Comparison of ENCODE assay signal across 19 cellular contexts in the genomic region with DNA sequence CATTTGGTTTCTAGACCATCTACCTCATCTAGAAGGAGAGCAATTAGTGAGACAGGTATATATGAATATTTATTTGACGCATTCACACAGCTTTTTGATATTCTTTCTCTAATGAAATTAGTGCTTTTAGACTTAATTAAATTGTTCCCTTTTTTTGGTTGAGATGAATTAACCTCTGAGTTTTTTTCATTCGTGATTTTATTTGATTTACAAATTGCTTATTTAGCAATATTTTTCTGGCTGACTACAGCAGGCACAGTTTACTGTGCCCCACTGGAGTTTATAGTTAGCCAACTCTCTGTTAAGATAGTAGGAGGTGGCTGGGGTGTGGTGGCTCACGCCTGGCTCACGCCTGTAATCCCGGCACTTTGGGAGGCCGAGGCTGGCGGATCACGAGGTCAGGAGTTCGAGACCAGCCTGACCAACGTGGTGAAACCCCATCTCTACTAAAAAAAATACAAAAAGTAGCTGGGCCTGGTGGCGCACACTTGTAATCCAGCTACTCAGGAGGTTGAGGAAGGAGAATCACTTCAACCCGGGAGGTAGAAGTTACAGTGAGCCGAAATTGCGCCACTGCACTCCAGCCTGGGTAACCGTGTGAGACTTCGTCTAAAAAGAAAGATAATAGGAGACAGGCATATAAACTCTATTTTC. TPM values are rescaled to one million over a fixed set of nuclear protein-coding genes. Genes with fewer than 3 reads are reported as not detected.
DNase-seq lines count a peak whose midpoint lies in the region; ATAC-seq, FAIRE-seq and TF ChIP-seq lines count a peak whose summit lies in the region.
"Had no signal": no experiment of that assay in that cellular context is flagged by ENCODE, and none has a peak within 500 bp of the region (broad histone marks: within the 10 kb centered on the region; RNA-seq: fewer than 3 reads in every experiment).

No MANE protein-coding gene starts in this region.

- H3K4me1 ChIP-seq in IMR-90 (ENCODE audit: control insufficient read depth, insufficient read depth, low read length) (peaks cover 6% of the 10 kb centered on the region; the same call in 1 of the 2 replicates), K562 (replicated peaks in 1 of 2; ENCODE audit: control insufficient read depth in 2 of 2, insufficient read depth in 2 of 2, low read length in 2 of 2) (no peaks in the 10 kb centered on the region), smooth muscle cell (ENCODE audit: low read depth) (peaks cover 4% of the 10 kb centered on the region)
- no peaks in the 10 kb centered on the region for H3K4me1 ChIP-seq in CD8-positive, alpha-beta T cell (ENCODE audit: insufficient read depth, low read length)

- no peak overlapping the region for H2BK120ac ChIP-seq in IMR-90 (ENCODE audit: low read depth, low read length)

- H3K79me2 ChIP-seq in K562 (ENCODE audit: control insufficient read depth, insufficient read depth, low read length) (peaks cover 20% of the 10 kb centered on the region; the same call in 2 of the 3 replicates), smooth muscle cell (ENCODE audit: low read depth) (peaks cover 19% of the 10 kb centered on the region)

- no peaks in the 10 kb centered on the region for H3K9me3 Mint-ChIP-seq in activated T-cell treated with anti-CD3 and anti-CD28 coated beads, Interleukin-2, amount 50 U/mL, for 72 hours
- H3K9me3 Mint-ChIP-seq in CD8-positive, alpha-beta T cell: no peaks in the 10 kb centered on the region

- no peak overlapping the region for H2BK5ac ChIP-seq in IMR-90 (ENCODE audit: low read depth, low read length, poor library complexity, severe bottlenecking)

- H3F3A ChIP-seq in smooth muscle cell (ENCODE audit: low read depth): peaks cover 23% of the 10 kb centered on the region

- no peak overlapping the region for H4K91ac ChIP-seq in IMR-90 (ENCODE audit: insufficient read depth, low read depth, low read length)

- H3K23ac ChIP-seq in IMR-90 (ENCODE audit: low read depth, low read length): no peak overlapping the region

- BruUV-seq in IMR-90 (replicated peaks; lab: Mats Ljungman, UMichigan) (no TSS peak), K562 (replicated peaks; lab: Mats Ljungman, UMichigan) (no TSS peak)

- H4K8ac ChIP-seq in IMR-90 (ENCODE audit: low read depth in 2 of 2, low read length in 2 of 2): peak overlapping the region in 1 of 2 experiments; percentile 33; a peak in 1 of 4 replicates

- no peak overlapping the region for H3K4ac ChIP-seq in IMR-90 (ENCODE audit: low read depth, low read length)

- no peak overlapping the region for H3K9ac ChIP-seq in IMR-90 (ENCODE audit: low read depth, low read length)
- H3K9ac ChIP-seq in K562 (ENCODE audit: insufficient read depth in 1 of 2, low read depth in 2 of 2, low read length in 2 of 2): no peak overlapping the region
- no peak overlapping the region for H3K9ac ChIP-seq in smooth muscle cell (ENCODE audit: low read depth)
- H3K9ac ChIP-seq: KMS-11 had no signal

- H3K36me3 ChIP-seq in IMR-90 (ENCODE audit: control insufficient read depth, insufficient read depth, low read length) (peaks cover 50% of the 10 kb centered on the region), K562 (ENCODE audit: control insufficient read depth, insufficient read depth, low read length) (peaks cover 91% of the 10 kb centered on the region), smooth muscle cell (ENCODE audit: low read depth) (peaks cover 54% of the 10 kb centered on the region)
- peaks cover 34% of the 10 kb centered on the region for H3K36me3 ChIP-seq in CD8-positive, alpha-beta T cell (ENCODE audit: insufficient read depth, low read length)

- H2AK5ac ChIP-seq in IMR-90 (ENCODE audit: low read depth, low read length): no peak overlapping the region

- no peak for FAIRE-seq in K562 (lab: Jason Lieb, UNC)
- FAIRE-seq: A204.1, GM12878 had no signal

- POLR2A ChIA-PET in IMR-90 (lab: Charles Lee; ENCODE audit: unreplicated experiment): no interaction called here
- POLR2A ChIA-PET in K562 (lab: Yijun Ruan, JAX): interaction anchor here (0.8 kb wide), 1 partner anchor 332 kb away, joined by 3 read pairs; no protein-coding TSS in a partner anchor
- POLR2A ChIA-PET in CD8-positive, alpha-beta T cell (lab: Charles Lee): no interaction called here

- H3K56ac ChIP-seq in IMR-90 (ENCODE audit: extremely low read depth, insufficient read depth, low read length): no peak overlapping the region

- intact Hi-C loops in IMR-90 (cut with micrococcal nuclease): no loop called here
- intact Hi-C loops in K562 (cut with micrococcal nuclease): no loop called here
- intact Hi-C loops in head of caudate nucleus (cut with DNase I): loop anchor here (10.0 kb wide), 1 partner anchor 330 kb away; no protein-coding TSS in a partner anchor
- intact Hi-C loops in CD8-positive, alpha-beta T cell (cut with DNase I, micrococcal nuclease): loop anchor here in 1 of 2 experiments (10.0 kb wide), 1 partner anchor 540 kb away; no protein-coding TSS in a partner anchor

- no peak overlapping the region for H3K4me3 ChIP-seq in IMR-90 (ENCODE audit: insufficient read depth, low read depth, low read length)
- H3K4me3 ChIP-seq in K562: no peak overlapping the region
- no peak overlapping the region for H3K4me3 ChIP-seq in smooth muscle cell
- no peak overlapping the region for H3K4me3 ChIP-seq in CD8-positive, alpha-beta T cell (ENCODE audit: low read depth, low read length)
- H3K4me3 ChIP-seq: BLaER1 treated with 17β-estradiol and CSF1 and Interleukin-3, amounts not matched to agents 10 nM and 100 nM; GM12878; PC-9 had no signal

- no peak overlapping the region for H4K5ac ChIP-seq in IMR-90 (ENCODE audit: low read depth, low read length)

- peaks cover 4% of the 10 kb centered on the region for H3K9me1 ChIP-seq in IMR-90 (ENCODE audit: insufficient read depth, low read length)
- no peaks in the 10 kb centered on the region for H3K9me1 ChIP-seq in K562 (ENCODE audit: control insufficient read depth, insufficient read depth, low read length)

- dilution Hi-C loops in IMR-90 (cut with HindIII; ENCODE audit: low sequenced_read_pairs, unreplicated experiment): no loop called here

- peaks cover 17 to 66% of the 10 kb centered on the region in 2 donors for H3K36me3 Mint-ChIP-seq in activated T-cell treated with anti-CD3 and anti-CD28 coated beads, Interleukin-2, amount 50 U/mL, for 72 hours (ENCODE audit: insufficient read depth in 2 of 2)
- H3K36me3 Mint-ChIP-seq in CD8-positive, alpha-beta T cell: peaks cover 73% of the 10 kb centered on the region

- TF ChIP-seq POLR2A in IMR-90 (IDR thresholded peaks at IDR 0.05; ENCODE audit: low read depth, low read length) (no peak), K562 (conservative IDR thresholded peaks at IDR 0.05) (no peak)

- H3K9me3 ChIP-seq in IMR-90 (ENCODE audit: control insufficient read depth, insufficient read depth, low read length) (no peaks in the 10 kb centered on the region), K562 (replicated peaks; ENCODE audit: control insufficient read depth, insufficient read depth, low read depth, low read length) (no peaks in the 10 kb centered on the region), smooth muscle cell (replicated peaks; ENCODE audit: low read depth) (no peaks in the 10 kb centered on the region)
- no peaks in the 10 kb centered on the region for H3K9me3 ChIP-seq in CD8-positive, alpha-beta T cell (ENCODE audit: low read length)
- H3K9me3 ChIP-seq: BLaER1 treated with 17β-estradiol and CSF1 and Interleukin-3, amounts not matched to agents 10 nM and 100 nM had no signal

- H3K4me2 ChIP-seq in IMR-90 (ENCODE audit: low read depth, low read length): no peak overlapping the region
- H3K4me2 ChIP-seq in K562 (ENCODE audit: insufficient read depth, low read length): no peak overlapping the region
- no peak overlapping the region for H3K4me2 ChIP-seq in smooth muscle cell
- H3K4me2 ChIP-seq: KMS-11, PC-9 had no signal

- H2AFZ ChIP-seq in IMR-90 (replicated peaks; ENCODE audit: low read length, poor library complexity) (no peak overlapping the region), K562 (ENCODE audit: low read depth, low read length) (no peak overlapping the region), smooth muscle cell (ENCODE audit: low read depth) (no peak overlapping the region)
- H2AFZ ChIP-seq: PC-9 had no signal

- H3K79me1 ChIP-seq in IMR-90 (ENCODE audit: low read depth in 1 of 2, low read length in 2 of 2): peaks cover 26 to 29% of the 10 kb centered on the region in 2 experiments

- H3K4me1 Mint-ChIP-seq in activated T-cell treated with anti-CD3 and anti-CD28 coated beads, Interleukin-2, amount 50 U/mL, for 72 hours (ENCODE audit: low read depth): peaks cover 48% of the 10 kb centered on the region
- H3K4me1 Mint-ChIP-seq in CD8-positive, alpha-beta T cell (ENCODE audit: low read depth): peaks cover 15% of the 10 kb centered on the region

- TF ChIP-seq EP300 in K562 (IDR thresholded peaks at IDR 0.05; ENCODE audit: low read length): no peak

- TF ChIP-seq CTCF in IMR-90 (conservative IDR thresholded peaks at IDR 0.05; ENCODE audit: low read depth, low read length) (no peak), K562 (IDR thresholded peaks at IDR 0.05 in 2 of 3, conservative IDR thresholded peaks at IDR 0.05 in 1 of 3; ENCODE audit: insufficient read depth in 2 of 3, low read depth in 1 of 3, low read length in 3 of 3) (no peak), smooth muscle cell (IDR thresholded peaks at IDR 0.05; ENCODE audit: borderline replicate concordance, insufficient read depth, poor library complexity, severe bottlenecking) (no peak)
- no peak for TF ChIP-seq CTCF in CD8-positive, alpha-beta T cell (IDR thresholded peaks at IDR 0.05)

- TF ChIP-seq RAD21 in IMR-90 (IDR thresholded peaks at IDR 0.05; ENCODE audit: low read length): no peak
- no peak for TF ChIP-seq RAD21 in K562 (CRISPR knock-in tag; conservative IDR thresholded peaks at IDR 0.05 in 1 of 2, IDR thresholded peaks at IDR 0.05 in 1 of 2)

- H2AK9ac ChIP-seq in IMR-90 (replicated peaks; ENCODE audit: low read depth, low read length, poor library complexity): no peak overlapping the region

- peak overlapping the region; percentile 46 for H3K27ac Mint-ChIP-seq in activated T-cell treated with anti-CD3 and anti-CD28 coated beads, Interleukin-2, amount 50 U/mL, for 72 hours
- no peak overlapping the region for H3K27ac Mint-ChIP-seq in CD8-positive, alpha-beta T cell

- H3K14ac ChIP-seq in IMR-90 (replicated peaks; ENCODE audit: low read depth, low read length): no peak overlapping the region

- H3K27me3 ChIP-seq in IMR-90 (ENCODE audit: control insufficient read depth, insufficient read depth, low read length): no peaks in the 10 kb centered on the region
- no peaks in the 10 kb centered on the region for H3K27me3 ChIP-seq in K562 (ENCODE audit: control insufficient read depth in 2 of 2, insufficient read depth in 2 of 2, low read length in 2 of 2)
- no peaks in the 10 kb centered on the region for H3K27me3 ChIP-seq in smooth muscle cell (ENCODE audit: low read depth)
- no peaks in the 10 kb centered on the region for H3K27me3 ChIP-seq in CD8-positive, alpha-beta T cell (ENCODE audit: insufficient read depth, low read length)
- H3K27me3 ChIP-seq: BLaER1 treated with 17β-estradiol and CSF1 and Interleukin-3, amounts not matched to agents 10 nM and 100 nM had no signal

- H3K27ac ChIP-seq in IMR-90 (ENCODE audit: insufficient read depth, low read length) (no peak overlapping the region), K562 (ENCODE audit: extremely low read depth, low read depth, low read length) (no peak overlapping the region), smooth muscle cell (ENCODE audit: low read depth) (peak overlapping the region; percentile 25)
- H3K27ac ChIP-seq in CD8-positive, alpha-beta T cell (ENCODE audit: low read depth, low read length): no peak overlapping the region
- H3K27ac ChIP-seq: KMS-11, PC-9 had no signal

- ATAC-seq in activated T-cell treated with anti-CD3 and anti-CD28 coated beads, Interleukin-2, amount 50 U/mL, for 72 hours (replicated peaks in 1 of 2): no peak
- ATAC-seq in IMR-90 (ENCODE audit: low read depth): no peak
- ATAC-seq in K562: no peak
- no peak for ATAC-seq in CD8-positive, alpha-beta T cell
- ATAC-seq: GM12878 had no signal

- H3K4me3 Mint-ChIP-seq in activated T-cell treated with anti-CD3 and anti-CD28 coated beads, Interleukin-2, amount 50 U/mL, for 72 hours: no peak overlapping the region
- no peak overlapping the region for H3K4me3 Mint-ChIP-seq in CD8-positive, alpha-beta T cell

- no peaks in the 10 kb centered on the region for H3K27me3 Mint-ChIP-seq in activated T-cell treated with anti-CD3 and anti-CD28 coated beads, Interleukin-2, amount 50 U/mL, for 72 hours (ENCODE audit: low read depth)
- H3K27me3 Mint-ChIP-seq in CD8-positive, alpha-beta T cell (ENCODE audit: low read depth): no peaks in the 10 kb centered on the region

- CTCF ChIA-PET in IMR-90 (lab: Yijun Ruan, JAX) (no interaction called here), K562 (lab: Yijun Ruan, JAX; ENCODE audit: low intra/inter-chr PET ratio) (no interaction called here)
- CTCF ChIA-PET in CD8-positive, alpha-beta T cell (lab: Charles Lee): interaction anchor here (1.5 to 1.8 kb wide), 2 partner anchors 17 to 41 kb away, joined by 3 to 5 read pairs; a partner anchor contains a TSS

- H4K20me1 ChIP-seq in IMR-90 (ENCODE audit: insufficient read depth, low read length) (peaks cover 36% of the 10 kb centered on the region), K562 (replicated peaks; ENCODE audit: control insufficient read depth, insufficient read depth, low read length) (no peaks in the 10 kb centered on the region), smooth muscle cell (ENCODE audit: low read depth) (peaks cover 99% of the 10 kb centered on the region)

- in situ Hi-C loops in IMR-90 (cut with MboI; ENCODE audit: low sequenced_read_pairs): loop anchor here (25.0 kb wide), 1 partner anchor 763 kb away; a partner anchor contains a TSS
- in situ Hi-C loops in K562 (cut with MboI): no loop called here

- DNase-seq in activated T-cell treated with anti-CD3 and anti-CD28 coated beads, Interleukin-2, amount 50 U/mL, for 72 hours: no peak
- DNase-seq in activated T-cell treated with anti-CD3 and anti-CD28 coated beads, Interleukin-2, amount 50 U/mL, for 48 hours: no peak
- DNase-seq in IMR-90 (no peak), K562 (ENCODE audit: extremely low read depth in 1 of 4, low spot score in 3 of 4) (no peak), smooth muscle cell (lab: John Stamatoyannopoulos, UW; ENCODE audit: unreplicated experiment) (no peak), RKO (ENCODE audit: low spot score) (no peak), head of caudate nucleus (no peak)
- DNase-seq in CD8-positive, alpha-beta T cell: no peak
- DNase-seq: DMS79 treated with DMSO at 0.1 percent for 48 hours, GOT3, NCI-H1436 treated with DMSO at 0.1 percent for 48 hours, NCI-H2081 treated with DMSO at 0.1 percent for 48 hours, NCI-H510A treated with DMSO at 0.1 percent for 48 hours, NCI-H82, PC-9 had no signal

- no peak overlapping the region for H2BK15ac ChIP-seq in IMR-90 (ENCODE audit: low read depth, low read length)

- H2BK20ac ChIP-seq in IMR-90 (ENCODE audit: low read depth, low read length): no peak overlapping the region

- WGBS in IMR-90 (ENCODE audit: extremely low coverage in 2 of 2, insufficient read length in 1 of 2), 2 experiments: no CpG with 5 or more reads among the region's 16 CpGs
- WGBS in K562 (ENCODE audit: insufficient coverage, low coverage, missing lambda C conversion rate): 94% methylated on average over 16 of the region's 16 CpGs
- WGBS in smooth muscle cell (ENCODE audit: low lambda C conversion rate): over 99% methylated on average over 16 of the region's 16 CpGs

- H3K18ac ChIP-seq in IMR-90 (ENCODE audit: low read depth, low read length): no peak overlapping the region

RNA-seq across cellular contexts. Expression of a gene that starts 16.7 kb away (rescaled TPM):
- 100 to 1,000 TPM; 191 to 225 TPM for total RNA-seq in activated T-cell treated with anti-CD3 and anti-CD28 coated beads, Interleukin-2, amount 50 U/mL, for 72 hours
- total RNA-seq in IMR-90 (2012; rRNA removed) (196 and 235 TPM in 2 replicates), K562 (2014; rRNA removed) (45.3 and 49.0 TPM in 2 replicates), K562 (2014; rRNA removed; fragmentation: Illumina TruSeq; extraction: Trizol) (99.2 and 135 TPM in 2 replicates), K562 (2015; rRNA removed; fragmentation: Illumina TruSeq; extraction: Trizol) (70.0 and 74.0 TPM in 2 replicates), K562 (2021) (90.8 and 100 TPM in 2 replicates), smooth muscle cell (189 and 278 TPM in 2 replicates)
- polyA plus RNA-seq in IMR-90 (2012; rRNA removed) (21.0 and 21.9 TPM in 2 replicates), K562 (2011; rRNA removed) (28.6 and 31.0 TPM in 2 replicates), K562 (2014; fragmentation: Illumina TruSeq; extraction: Trizol) (31.0 and 33.3 TPM in 2 replicates), K562 (2014; fragmentation: Nextera tagmentation; extraction: Ambion mirVana) (10 to 100 TPM; 13.6 to 21.8 TPM), K562 (2014; rRNA removed) (47.5 and 57.7 TPM in 2 replicates), smooth muscle cell (43.4 and 80.2 TPM in 2 replicates)
- 10.1 and 22.8 TPM in 2 replicates for polyA plus RNA-seq in IMR-90 (2012; cell fraction: cytosol; rRNA removed)
- 11.7 and 38.6 TPM in 2 replicates for polyA plus RNA-seq in IMR-90 (2012; cell fraction: nucleus; rRNA removed; ENCODE audit: low replicate concordance)
- total RNA-seq in K562 (2011; cell fraction: chromatin; rRNA removed; ENCODE audit: low replicate concordance): 137 and 269 TPM in 2 replicates
- 93.4 and 96.3 TPM in 2 replicates for total RNA-seq in K562 (2011; cell fraction: nucleolus; rRNA removed)
- 70.5 and 93.0 TPM in 2 replicates for total RNA-seq in K562 (2011; cell fraction: nucleoplasm; rRNA removed)
- polyA plus RNA-seq in K562 (2011; cell fraction: cytosol; rRNA removed): 10.2 and 10.8 TPM in 2 replicates
- 15.5 and 18.7 TPM in 2 replicates for polyA plus RNA-seq in K562 (2011; cell fraction: nucleus; rRNA removed)
- polyA plus RNA-seq in K562 (2012): 13.6 and 19.8 TPM in 2 replicates
- polyA minus RNA-seq in K562 (2011; rRNA and poly(A)+ RNA removed): 157 and 236 TPM in 2 replicates
- 51.0 and 56.2 TPM in 2 replicates for polyA minus RNA-seq in K562 (2011; cell fraction: cytosol; rRNA and poly(A)+ RNA removed)
- polyA minus RNA-seq in K562 (2011; cell fraction: nucleus; rRNA and poly(A)+ RNA removed): 73.0 and 111 TPM in 2 replicates
- total RNA-seq in CD8-positive, alpha-beta T cell: 10 to 100 TPM; 95.1 to 98.0 TPM
